1 cellular context compared by ENCODE assay signal in the genomic region with DNA sequence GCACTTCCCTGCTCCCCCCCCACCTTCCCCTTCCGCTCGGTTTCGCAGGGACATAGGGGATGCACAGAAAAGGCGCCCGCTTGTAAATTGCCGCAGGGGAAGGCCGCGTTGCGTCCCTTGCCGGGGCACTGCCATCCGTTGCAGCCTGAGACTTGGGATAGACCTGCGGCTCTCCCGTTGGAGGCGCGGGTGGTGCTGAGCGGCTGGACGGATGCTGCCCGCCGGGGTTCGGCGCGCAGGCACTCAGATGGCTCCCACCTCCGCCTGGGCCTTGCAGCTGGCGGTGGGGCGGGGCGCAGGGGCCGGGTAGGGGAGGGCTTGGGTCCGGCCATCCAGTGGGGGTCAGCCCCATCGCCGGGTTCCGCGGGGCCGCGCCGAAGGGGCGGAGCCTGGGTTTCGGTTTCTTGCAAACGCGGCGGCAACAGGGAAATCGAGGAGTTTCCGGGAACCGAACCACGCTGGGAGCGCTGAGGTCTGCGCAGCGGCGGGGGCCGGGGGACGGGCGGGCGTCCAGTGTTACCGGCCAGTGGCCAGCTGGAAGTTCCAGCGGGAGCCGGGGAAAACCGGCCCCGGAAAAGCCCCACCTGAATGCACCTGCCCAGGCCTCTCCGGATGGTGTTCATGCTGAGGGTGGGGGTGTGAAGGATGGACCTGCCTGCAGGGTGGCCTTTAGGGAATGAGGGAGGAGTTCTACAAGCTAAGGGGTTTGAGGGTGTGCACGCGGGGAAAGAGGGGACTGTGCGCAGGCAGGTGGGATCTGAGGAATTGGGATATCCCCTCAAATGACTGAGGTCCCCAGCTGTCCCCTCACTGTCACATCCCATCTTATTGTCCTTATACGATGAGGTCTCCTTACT.
TF ChIP-seq lines count a peak whose summit lies in the region.

No MANE protein-coding gene starts in this region.

TF ChIP-seq in K562, 482 proteins besides CTCF, POLR2A, EP300 and RAD21 (continued from another document and continues in another):
- TF ChIP-seq YY1 (IDR thresholded peaks at IDR 0.05; ENCODE audit: borderline replicate concordance in 1 of 3, control insufficient read depth in 1 of 3, extremely low read depth in 1 of 3, insufficient read depth in 3 of 3, insufficient read length in 1 of 3, insufficient replicate concordance in 2 of 3, low read depth in 1 of 3, low read length in 2 of 3) (peak in 1 of 3 experiments; percentile 4), PHF8 (IDR thresholded peaks at IDR 0.05; ENCODE audit: borderline replicate concordance, low read length) (peak; percentile 72), XRCC5 (IDR thresholded peaks at IDR 0.05; ENCODE audit: low read depth, low read length) (peak; percentile 64; the same call in 1 of the 2 replicates), SIX5 (IDR thresholded peaks at IDR 0.05; ENCODE audit: borderline replicate concordance in 1 of 2, insufficient read depth in 1 of 2, low read depth in 1 of 2, low read length in 2 of 2) (no peak), HDAC2 (IDR thresholded peaks at IDR 0.05) (no peak; the same call in 1 of the 2 replicates), ZNF77 (CRISPR knock-in tag; IDR thresholded peaks at IDR 0.05) (no peak), CHD1 (IDR thresholded peaks at IDR 0.05; ENCODE audit: low read length) (peak; percentile 80), PML (IDR thresholded peaks at IDR 0.05; ENCODE audit: low read length) (peak; percentile 3; the same call in 1 of the 2 replicates), GMEB1 (CRISPR knock-in tag; IDR thresholded peaks at IDR 0.05) (no peak), ZNF311 (CRISPR knock-in tag; IDR thresholded peaks at IDR 0.05) (peak; percentile 30; the same call in 1 of the 2 replicates), ZNF140 (CRISPR knock-in tag; IDR thresholded peaks at IDR 0.05) (0 out of 2 replicates have a peak, but pooled peaks have one; percentile 22), STAT5B (CRISPR knock-in tag; IDR thresholded peaks at IDR 0.05) (no peak), FOXJ2 (tag; IDR thresholded peaks at IDR 0.05) (0 out of 2 replicates have a peak, but pooled peaks have one; percentile 7), POLR2AphosphoS5 (IDR thresholded peaks at IDR 0.05; ENCODE audit: control insufficient read depth, insufficient read depth, low read depth, low read length) (no peak), ZBTB34 (CRISPR knock-in tag; IDR thresholded peaks at IDR 0.05) (no peak), ZNF253 (CRISPR knock-in tag; conservative IDR thresholded peaks at IDR 0.05) (no peak), ZNF766 (CRISPR knock-in tag; conservative IDR thresholded peaks at IDR 0.05) (peak; percentile 74; the same call in 1 of the 2 replicates), SMC3 (conservative IDR thresholded peaks at IDR 0.05; ENCODE audit: insufficient read depth, low read depth, low read length) (0 out of 2 replicates have a peak, but pooled peaks have one; percentile 4), NRF1 (conservative IDR thresholded peaks at IDR 0.05 in 1 of 2, IDR thresholded peaks at IDR 0.05 in 1 of 2) (peak; percentile 77), MYC (IDR thresholded peaks at IDR 0.05; ENCODE audit: low read depth, low read length) (peak; percentile 52), MYC (CRISPR knock-in tag; IDR thresholded peaks at IDR 0.05; ENCODE audit: borderline replicate concordance, low read depth) (no peak; the same call in 1 of the 2 replicates), ZNF586 (CRISPR knock-in tag; conservative IDR thresholded peaks at IDR 0.05) (no peak), ATF7 (IDR thresholded peaks at IDR 0.05) (peak; percentile 54; the same call in 1 of the 2 replicates), MYNN (IDR thresholded peaks at IDR 0.05) (no peak), MYNN (CRISPR knock-in tag; IDR thresholded peaks at IDR 0.05) (no peak; the same call in 1 of the 2 replicates), MEF2D (tag; conservative IDR thresholded peaks at IDR 0.05; ENCODE audit: low read depth) (0 out of 2 replicates have a peak, but pooled peaks have one; percentile 38)
- TF ChIP-seq, protein P1, sequence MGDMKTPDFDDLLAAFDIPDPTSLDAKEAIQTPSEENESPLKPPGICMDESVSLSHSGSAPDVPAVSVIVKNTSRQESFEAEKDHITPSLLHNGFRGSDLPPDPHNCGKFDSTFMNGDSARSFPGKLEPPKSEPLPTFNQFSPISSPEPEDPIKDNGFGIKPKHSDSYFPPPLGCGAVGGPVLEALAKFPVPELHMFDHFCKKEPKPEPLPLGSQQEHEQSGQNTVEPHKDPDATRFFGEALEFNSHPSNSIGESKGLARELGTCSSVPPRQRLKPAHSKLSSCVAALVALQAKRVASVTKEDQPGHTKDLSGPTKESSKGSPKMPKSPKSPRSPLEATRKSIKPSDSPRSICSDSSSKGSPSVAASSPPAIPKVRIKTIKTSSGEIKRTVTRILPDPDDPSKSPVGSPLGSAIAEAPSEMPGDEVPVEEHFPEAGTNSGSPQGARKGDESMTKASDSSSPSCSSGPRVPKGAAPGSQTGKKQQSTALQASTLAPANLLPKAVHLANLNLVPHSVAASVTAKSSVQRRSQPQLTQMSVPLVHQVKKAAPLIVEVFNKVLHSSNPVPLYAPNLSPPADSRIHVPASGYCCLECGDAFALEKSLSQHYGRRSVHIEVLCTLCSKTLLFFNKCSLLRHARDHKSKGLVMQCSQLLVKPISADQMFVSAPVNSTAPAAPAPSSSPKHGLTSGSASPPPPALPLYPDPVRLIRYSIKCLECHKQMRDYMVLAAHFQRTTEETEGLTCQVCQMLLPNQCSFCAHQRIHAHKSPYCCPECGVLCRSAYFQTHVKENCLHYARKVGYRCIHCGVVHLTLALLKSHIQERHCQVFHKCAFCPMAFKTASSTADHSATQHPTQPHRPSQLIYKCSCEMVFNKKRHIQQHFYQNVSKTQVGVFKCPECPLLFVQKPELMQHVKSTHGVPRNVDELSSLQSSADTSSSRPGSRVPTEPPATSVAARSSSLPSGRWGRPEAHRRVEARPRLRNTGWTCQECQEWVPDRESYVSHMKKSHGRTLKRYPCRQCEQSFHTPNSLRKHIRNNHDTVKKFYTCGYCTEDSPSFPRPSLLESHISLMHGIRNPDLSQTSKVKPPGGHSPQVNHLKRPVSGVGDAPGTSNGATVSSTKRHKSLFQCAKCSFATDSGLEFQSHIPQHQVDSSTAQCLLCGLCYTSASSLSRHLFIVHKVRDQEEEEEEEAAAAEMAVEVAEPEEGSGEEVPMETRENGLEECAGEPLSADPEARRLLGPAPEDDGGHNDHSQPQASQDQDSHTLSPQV (IDR thresholded peaks at IDR 0.05) = peak; percentile 71
- TF ChIP-seq, protein P2, sequence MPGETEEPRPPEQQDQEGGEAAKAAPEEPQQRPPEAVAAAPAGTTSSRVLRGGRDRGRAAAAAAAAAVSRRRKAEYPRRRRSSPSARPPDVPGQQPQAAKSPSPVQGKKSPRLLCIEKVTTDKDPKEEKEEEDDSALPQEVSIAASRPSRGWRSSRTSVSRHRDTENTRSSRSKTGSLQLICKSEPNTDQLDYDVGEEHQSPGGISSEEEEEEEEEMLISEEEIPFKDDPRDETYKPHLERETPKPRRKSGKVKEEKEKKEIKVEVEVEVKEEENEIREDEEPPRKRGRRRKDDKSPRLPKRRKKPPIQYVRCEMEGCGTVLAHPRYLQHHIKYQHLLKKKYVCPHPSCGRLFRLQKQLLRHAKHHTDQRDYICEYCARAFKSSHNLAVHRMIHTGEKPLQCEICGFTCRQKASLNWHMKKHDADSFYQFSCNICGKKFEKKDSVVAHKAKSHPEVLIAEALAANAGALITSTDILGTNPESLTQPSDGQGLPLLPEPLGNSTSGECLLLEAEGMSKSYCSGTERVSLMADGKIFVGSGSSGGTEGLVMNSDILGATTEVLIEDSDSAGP (CRISPR knock-in tag; IDR thresholded peaks at IDR 0.05) = peak; percentile 63; the same call in 1 of the 2 replicates
- TF ChIP-seq, protein P3, sequence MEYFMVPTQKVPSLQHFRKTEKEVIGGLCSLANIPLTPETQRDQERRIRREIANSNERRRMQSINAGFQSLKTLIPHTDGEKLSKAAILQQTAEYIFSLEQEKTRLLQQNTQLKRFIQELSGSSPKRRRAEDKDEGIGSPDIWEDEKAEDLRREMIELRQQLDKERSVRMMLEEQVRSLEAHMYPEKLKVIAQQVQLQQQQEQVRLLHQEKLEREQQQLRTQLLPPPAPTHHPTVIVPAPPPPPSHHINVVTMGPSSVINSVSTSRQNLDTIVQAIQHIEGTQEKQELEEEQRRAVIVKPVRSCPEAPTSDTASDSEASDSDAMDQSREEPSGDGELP (CRISPR knock-in tag; IDR thresholded peaks at IDR 0.05; ENCODE audit: borderline replicate concordance) = peak; percentile 98
- TF ChIP-seq, protein P4, sequence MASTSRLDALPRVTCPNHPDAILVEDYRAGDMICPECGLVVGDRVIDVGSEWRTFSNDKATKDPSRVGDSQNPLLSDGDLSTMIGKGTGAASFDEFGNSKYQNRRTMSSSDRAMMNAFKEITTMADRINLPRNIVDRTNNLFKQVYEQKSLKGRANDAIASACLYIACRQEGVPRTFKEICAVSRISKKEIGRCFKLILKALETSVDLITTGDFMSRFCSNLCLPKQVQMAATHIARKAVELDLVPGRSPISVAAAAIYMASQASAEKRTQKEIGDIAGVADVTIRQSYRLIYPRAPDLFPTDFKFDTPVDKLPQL (IDR thresholded peaks at IDR 0.05; ENCODE audit: extremely low read depth, insufficient read length) = no peak
- TF ChIP-seq, protein P5, sequence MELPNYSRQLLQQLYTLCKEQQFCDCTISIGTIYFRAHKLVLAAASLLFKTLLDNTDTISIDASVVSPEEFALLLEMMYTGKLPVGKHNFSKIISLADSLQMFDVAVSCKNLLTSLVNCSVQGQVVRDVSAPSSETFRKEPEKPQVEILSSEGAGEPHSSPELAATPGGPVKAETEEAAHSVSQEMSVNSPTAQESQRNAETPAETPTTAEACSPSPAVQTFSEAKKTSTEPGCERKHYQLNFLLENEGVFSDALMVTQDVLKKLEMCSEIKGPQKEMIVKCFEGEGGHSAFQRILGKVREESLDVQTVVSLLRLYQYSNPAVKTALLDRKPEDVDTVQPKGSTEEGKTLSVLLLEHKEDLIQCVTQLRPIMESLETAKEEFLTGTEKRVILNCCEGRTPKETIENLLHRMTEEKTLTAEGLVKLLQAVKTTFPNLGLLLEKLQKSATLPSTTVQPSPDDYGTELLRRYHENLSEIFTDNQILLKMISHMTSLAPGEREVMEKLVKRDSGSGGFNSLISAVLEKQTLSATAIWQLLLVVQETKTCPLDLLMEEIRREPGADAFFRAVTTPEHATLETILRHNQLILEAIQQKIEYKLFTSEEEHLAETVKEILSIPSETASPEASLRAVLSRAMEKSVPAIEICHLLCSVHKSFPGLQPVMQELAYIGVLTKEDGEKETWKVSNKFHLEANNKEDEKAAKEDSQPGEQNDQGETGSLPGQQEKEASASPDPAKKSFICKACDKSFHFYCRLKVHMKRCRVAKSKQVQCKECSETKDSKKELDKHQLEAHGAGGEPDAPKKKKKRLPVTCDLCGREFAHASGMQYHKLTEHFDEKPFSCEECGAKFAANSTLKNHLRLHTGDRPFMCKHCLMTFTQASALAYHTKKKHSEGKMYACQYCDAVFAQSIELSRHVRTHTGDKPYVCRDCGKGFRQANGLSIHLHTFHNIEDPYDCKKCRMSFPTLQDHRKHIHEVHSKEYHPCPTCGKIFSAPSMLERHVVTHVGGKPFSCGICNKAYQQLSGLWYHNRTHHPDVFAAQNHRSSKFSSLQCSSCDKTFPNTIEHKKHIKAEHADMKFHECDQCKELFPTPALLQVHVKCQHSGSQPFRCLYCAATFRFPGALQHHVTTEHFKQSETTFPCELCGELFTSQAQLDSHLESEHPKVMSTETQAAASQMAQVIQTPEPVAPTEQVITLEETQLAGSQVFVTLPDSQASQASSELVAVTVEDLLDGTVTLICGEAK (IDR thresholded peaks at IDR 0.05) = 0 out of 2 replicates have a peak, but pooled peaks have one; percentile 44
- TF ChIP-seq, protein P5 (CRISPR knock-in tag; IDR thresholded peaks at IDR 0.05) = no peak
